Comparison of ENCODE assay signal across 18 cellular contexts in genomic region chr21:45088729-45089128, GRCh38.
"Had no signal": no experiment of that assay in that cellular context is flagged by ENCODE, and none has a peak within 500 bp of the region (broad histone marks: within the 10 kb centered on the region; RNA-seq: fewer than 3 reads in every experiment).

No MANE protein-coding gene starts in this region.

- H3K27ac ChIP-seq: brain microvascular endothelial cell, lower lobe of right lung, parathyroid adenoma, tibial nerve had no signal

- H3K27ac Mint-ChIP-seq: activated B cell treated with CpG ODN at 0.5 μM for 24 hours; activated T-helper 1 cell treated with anti-CD3 and anti-CD28 coated beads, Interleukin-12 subunit alpha, Interleukin-12 subunit beta, Interleukin-2, Interleukin-4 antibody, amounts not matched to agents 30 ng/mL and 10 ng/mL and 1 ng/mL, durations not matched to agents 14 hours and 24 hours and 36 hours; dendritic cell treated with granulocyte-macrophage colony-stimulating factor and Interleukin-4, amounts not matched to agents 40 ng/mL and 50 ng/mL, for 4 days; endodermal cell; T-helper 1 cell treated with Interleukin-12 subunit alpha and Interleukin-12 subunit beta and Interleukin-4 antibody, amounts not matched to agents 30 μg/mL and 1 μg/mL, for 36 hours had no signal

- DNase-seq: activated B cell treated with CpG ODN at 0.5 μM for 24 hours; activated CD4-positive, alpha-beta T cell treated with anti-CD3 and anti-CD28 coated beads, Interleukin-2, amount 50 U/mL, for 4 hours; activated CD8-positive, alpha-beta memory T cell treated with anti-CD3 and anti-CD28 coated beads, Interleukin-2, amount 50 U/mL, for 4 hours; amygdala; brain microvascular endothelial cell; cerebellar nuclear complex; endodermal cell; erythroblast; hippocampal formation; lower lobe of right lung; midbrain; stimulated activated CD4-positive, alpha-beta T cell treated with anti-CD3 and anti-CD28 coated beads, Interleukin-4, amount 100 ng/mL, for 4 hours had no signal

- H3K4me3 ChIP-seq: lower lobe of right lung, tibial nerve had no signal

- H3K27me3 Mint-ChIP-seq: activated B cell treated with CpG ODN at 0.5 μM for 24 hours; activated naive CD4-positive, alpha-beta T cell treated with anti-CD3 and anti-CD28 coated beads, Interleukin-2, amount 50 U/mL, for 24 hours had no signal

- ATAC-seq: lower lobe of right lung had no signal

- H3K4me1 Mint-ChIP-seq: endodermal cell had no signal

- H3K27me3 ChIP-seq: brain microvascular endothelial cell, tibial nerve had no signal

- H3K36me3 Mint-ChIP-seq: activated naive CD4-positive, alpha-beta T cell treated with anti-CD3 and anti-CD28 coated beads, Interleukin-2, amount 50 U/mL, for 24 hours had no signal

- H3K36me3 ChIP-seq: lower lobe of right lung, tibial nerve had no signal

- H3K9me3 Mint-ChIP-seq: activated B cell treated with CpG ODN at 0.5 μM for 24 hours; activated naive CD4-positive, alpha-beta T cell treated with anti-CD3 and anti-CD28 coated beads, Interleukin-2, amount 50 U/mL, for 24 hours; activated T-helper 1 cell treated with anti-CD3 and anti-CD28 coated beads, Interleukin-12 subunit alpha, Interleukin-12 subunit beta, Interleukin-2, Interleukin-4 antibody, amounts not matched to agents 30 ng/mL and 10 ng/mL and 1 ng/mL, durations not matched to agents 14 hours and 24 hours and 36 hours; dendritic cell treated with granulocyte-macrophage colony-stimulating factor and Interleukin-4, amounts not matched to agents 40 ng/mL and 50 ng/mL, for 4 days; endodermal cell; T-helper 1 cell treated with Interleukin-12 subunit alpha and Interleukin-12 subunit beta and Interleukin-4 antibody, amounts not matched to agents 30 μg/mL and 1 μg/mL, for 36 hours had no signal

- H2AFZ ChIP-seq: parathyroid adenoma had no signal

- H3K9me3 ChIP-seq: lower lobe of right lung, tibial nerve had no signal

- H3K4me3 Mint-ChIP-seq: activated B cell treated with CpG ODN at 0.5 μM for 24 hours; activated naive CD4-positive, alpha-beta T cell treated with anti-CD3 and anti-CD28 coated beads, Interleukin-2, amount 50 U/mL, for 24 hours; activated T-helper 1 cell treated with anti-CD3 and anti-CD28 coated beads, Interleukin-12 subunit alpha, Interleukin-12 subunit beta, Interleukin-2, Interleukin-4 antibody, amounts not matched to agents 30 ng/mL and 10 ng/mL and 1 ng/mL, durations not matched to agents 14 hours and 24 hours and 36 hours; dendritic cell treated with granulocyte-macrophage colony-stimulating factor and Interleukin-4, amounts not matched to agents 40 ng/mL and 50 ng/mL, for 4 days; endodermal cell; T-helper 1 cell treated with Interleukin-12 subunit alpha and Interleukin-12 subunit beta and Interleukin-4 antibody, amounts not matched to agents 30 μg/mL and 1 μg/mL, for 36 hours had no signal

- H3K4me1 ChIP-seq: parathyroid adenoma had no signal
